In the genomic region with DNA sequence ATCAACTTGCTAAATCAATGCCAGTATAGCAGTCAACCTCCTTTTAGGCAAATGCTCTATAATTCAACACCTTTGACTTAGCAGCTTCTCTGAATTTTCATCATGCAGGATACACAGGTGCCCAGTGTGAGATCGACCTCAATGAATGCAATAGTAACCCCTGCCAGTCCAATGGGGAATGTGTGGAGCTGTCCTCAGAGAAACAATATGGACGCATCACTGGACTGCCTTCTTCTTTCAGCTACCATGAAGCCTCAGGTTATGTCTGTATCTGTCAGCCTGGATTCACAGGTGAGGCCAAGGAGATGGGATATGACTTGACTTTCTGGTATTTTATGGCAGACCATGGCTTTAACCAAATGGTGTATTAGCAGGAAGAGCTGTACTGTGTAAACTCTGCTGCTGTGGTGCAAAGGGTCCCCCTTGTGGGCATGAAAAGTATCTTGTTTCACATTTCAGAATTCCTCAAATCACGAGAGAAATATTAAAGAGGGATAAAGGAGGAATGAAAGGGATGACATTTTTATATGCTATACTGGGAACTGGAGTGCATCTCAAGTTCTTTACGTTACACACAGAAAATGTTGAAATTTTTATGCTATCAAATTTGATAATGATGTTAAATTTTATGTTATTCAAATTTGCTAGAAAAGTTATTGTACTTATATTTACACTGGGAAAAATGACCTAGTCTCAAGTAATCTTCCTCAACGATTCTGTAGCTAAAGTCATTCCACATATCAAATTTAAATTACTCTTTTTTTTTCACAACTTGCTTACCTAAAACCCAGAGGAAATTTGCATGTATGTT, we compare ENCODE assay signal across 1 cellular context.
TF ChIP-seq lines count a peak whose summit lies in the region.

No MANE protein-coding gene starts in this region.

TF ChIP-seq in WTC11, 78 proteins besides CTCF, POLR2A, EP300 and RAD21 (continued from another document):
- TF ChIP-seq, protein P1, sequence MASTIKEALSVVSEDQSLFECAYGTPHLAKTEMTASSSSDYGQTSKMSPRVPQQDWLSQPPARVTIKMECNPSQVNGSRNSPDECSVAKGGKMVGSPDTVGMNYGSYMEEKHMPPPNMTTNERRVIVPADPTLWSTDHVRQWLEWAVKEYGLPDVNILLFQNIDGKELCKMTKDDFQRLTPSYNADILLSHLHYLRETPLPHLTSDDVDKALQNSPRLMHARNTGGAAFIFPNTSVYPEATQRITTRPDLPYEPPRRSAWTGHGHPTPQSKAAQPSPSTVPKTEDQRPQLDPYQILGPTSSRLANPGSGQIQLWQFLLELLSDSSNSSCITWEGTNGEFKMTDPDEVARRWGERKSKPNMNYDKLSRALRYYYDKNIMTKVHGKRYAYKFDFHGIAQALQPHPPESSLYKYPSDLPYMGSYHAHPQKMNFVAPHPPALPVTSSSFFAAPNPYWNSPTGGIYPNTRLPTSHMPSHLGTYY (CRISPR knock-in tag; IDR thresholded peaks at IDR 0.05) = no peak
- TF ChIP-seq, protein P2, sequence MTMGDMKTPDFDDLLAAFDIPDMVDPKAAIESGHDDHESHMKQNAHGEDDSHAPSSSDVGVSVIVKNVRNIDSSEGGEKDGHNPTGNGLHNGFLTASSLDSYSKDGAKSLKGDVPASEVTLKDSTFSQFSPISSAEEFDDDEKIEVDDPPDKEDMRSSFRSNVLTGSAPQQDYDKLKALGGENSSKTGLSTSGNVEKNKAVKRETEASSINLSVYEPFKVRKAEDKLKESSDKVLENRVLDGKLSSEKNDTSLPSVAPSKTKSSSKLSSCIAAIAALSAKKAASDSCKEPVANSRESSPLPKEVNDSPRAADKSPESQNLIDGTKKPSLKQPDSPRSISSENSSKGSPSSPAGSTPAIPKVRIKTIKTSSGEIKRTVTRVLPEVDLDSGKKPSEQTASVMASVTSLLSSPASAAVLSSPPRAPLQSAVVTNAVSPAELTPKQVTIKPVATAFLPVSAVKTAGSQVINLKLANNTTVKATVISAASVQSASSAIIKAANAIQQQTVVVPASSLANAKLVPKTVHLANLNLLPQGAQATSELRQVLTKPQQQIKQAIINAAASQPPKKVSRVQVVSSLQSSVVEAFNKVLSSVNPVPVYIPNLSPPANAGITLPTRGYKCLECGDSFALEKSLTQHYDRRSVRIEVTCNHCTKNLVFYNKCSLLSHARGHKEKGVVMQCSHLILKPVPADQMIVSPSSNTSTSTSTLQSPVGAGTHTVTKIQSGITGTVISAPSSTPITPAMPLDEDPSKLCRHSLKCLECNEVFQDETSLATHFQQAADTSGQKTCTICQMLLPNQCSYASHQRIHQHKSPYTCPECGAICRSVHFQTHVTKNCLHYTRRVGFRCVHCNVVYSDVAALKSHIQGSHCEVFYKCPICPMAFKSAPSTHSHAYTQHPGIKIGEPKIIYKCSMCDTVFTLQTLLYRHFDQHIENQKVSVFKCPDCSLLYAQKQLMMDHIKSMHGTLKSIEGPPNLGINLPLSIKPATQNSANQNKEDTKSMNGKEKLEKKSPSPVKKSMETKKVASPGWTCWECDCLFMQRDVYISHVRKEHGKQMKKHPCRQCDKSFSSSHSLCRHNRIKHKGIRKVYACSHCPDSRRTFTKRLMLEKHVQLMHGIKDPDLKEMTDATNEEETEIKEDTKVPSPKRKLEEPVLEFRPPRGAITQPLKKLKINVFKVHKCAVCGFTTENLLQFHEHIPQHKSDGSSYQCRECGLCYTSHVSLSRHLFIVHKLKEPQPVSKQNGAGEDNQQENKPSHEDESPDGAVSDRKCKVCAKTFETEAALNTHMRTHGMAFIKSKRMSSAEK (CRISPR knock-in tag; IDR thresholded peaks at IDR 0.05; ENCODE audit: borderline replicate concordance) = no peak
- TF ChIP-seq JUN (CRISPR knock-in tag; IDR thresholded peaks at IDR 0.05) (no peak), NR1H2 (CRISPR knock-in tag; IDR thresholded peaks at IDR 0.05) (no peak)
